In genomic region chr12:131229426-131230339, GRCh38 we compare ENCODE assay signal across 15 cellular contexts.
A peak's percentile ranks its signal among the peaks of the same experiment; 100 is the strongest.
DNase-seq lines count a peak whose midpoint lies in the region; ATAC-seq, FAIRE-seq and TF ChIP-seq lines count a peak whose summit lies in the region.
"Had no signal": no experiment of that assay in that cellular context is flagged by ENCODE, and none has a peak within 500 bp of the region (broad histone marks: within the 10 kb centered on the region; RNA-seq: fewer than 3 reads in every experiment).

No MANE protein-coding gene starts in this region.

- H3K4me3 ChIP-seq in HUES48 (ENCODE audit: low read depth, low read length) (no peak overlapping the region), iPS-20b (ENCODE audit: low read length) (peak overlapping the region; percentile 39; the same call in 1 of the 2 replicates), skeletal muscle tissue (ENCODE audit: low read length in 3 of 3) (no peak overlapping the region)
- H3K4me3 ChIP-seq: skin epidermis had no signal

- peak; percentile 89 for DNase-seq in UCSD-AML1 (lab: John Stamatoyannopoulos, UW; ENCODE audit: unreplicated experiment)
- DNase-seq in H54 (ENCODE audit: insufficient read length, low spot score), result no peak
- DNase-seq: activated CD4-positive, alpha-beta T cell treated with anti-CD3 and anti-CD28 coated beads for 48 hours; activated gamma-delta T cell treated with Interleukin-2 at 50 U/mL for 16 hours; DMS153; foreskin fibroblast; midbrain; NCI-H187; SHP77 had no signal

- no peak for TF ChIP-seq POLR2A in H54 (IDR thresholded peaks at IDR 0.05; ENCODE audit: low read depth, low read length)

- H3K9ac ChIP-seq in HUES48 (ENCODE audit: low read depth, low read length) (no peak overlapping the region), iPS-20b (ENCODE audit: low read depth, low read length) (0 out of 2 replicates have a peak overlapping the region, but pooled peaks have one; percentile 31), skeletal muscle tissue (ENCODE audit: low read depth in 1 of 3, low read length in 3 of 3) (no peak overlapping the region)

- H3K27ac ChIP-seq in HUES48 (ENCODE audit: low read depth, low read length), result peak overlapping the region; percentile 79
- H3K27ac ChIP-seq in iPS-20b (ENCODE audit: low read length), result peak overlapping the region; percentile 37
- peak overlapping the region; percentile 58 for H3K27ac ChIP-seq in skeletal muscle tissue (ENCODE audit: low read depth, low read length)

- ATAC-seq in HG03097 (IDR thresholded peaks at IDR 0.05; ENCODE audit: low FRiP score, unreplicated experiment) (no peak), GM21367 (IDR thresholded peaks at IDR 0.05; ENCODE audit: unreplicated experiment) (no peak)

- H3K36me3 ChIP-seq in HUES48 (ENCODE audit: control insufficient read depth, insufficient read depth, low read length) (no peaks in the 10 kb centered on the region), iPS-20b (ENCODE audit: insufficient read depth, low read depth, low read length) (no peaks in the 10 kb centered on the region), skeletal muscle tissue (ENCODE audit: control insufficient read depth in 3 of 3, insufficient read depth in 3 of 3, low read length in 3 of 3) (no peaks in the 10 kb centered on the region)

- H3K27me3 ChIP-seq in HUES48 (ENCODE audit: control insufficient read depth, insufficient read depth, low read length), result no peaks in the 10 kb centered on the region
- no peaks in the 10 kb centered on the region for H3K27me3 ChIP-seq in iPS-20b (ENCODE audit: insufficient read depth, low read length)
- peaks cover 0 to 10% (median 0%) of the 10 kb centered on the region in 3 donors for H3K27me3 ChIP-seq in skeletal muscle tissue (ENCODE audit: control insufficient read depth in 3 of 3, insufficient read depth in 3 of 3, low read length in 3 of 3)

- FAIRE-seq in H54 (lab: Jason Lieb, UNC), result no peak

- peaks cover 16% of the 10 kb centered on the region for H3K4me1 ChIP-seq in HUES48 (ENCODE audit: control insufficient read depth, insufficient read depth, low read length)
- H3K4me1 ChIP-seq in iPS-20b (ENCODE audit: insufficient read depth, low read length), result peaks cover 9% of the 10 kb centered on the region; the same call in 1 of the 2 replicates
- H3K4me1 ChIP-seq in skeletal muscle tissue (ENCODE audit: control insufficient read depth in 3 of 3, insufficient read depth in 3 of 3, low read length in 3 of 3), result peaks cover 0 to 5% (median 2%) of the 10 kb centered on the region in 3 donors

- H3K9me3 ChIP-seq in HUES48 (ENCODE audit: control insufficient read depth, insufficient read depth, low read length) (no peaks in the 10 kb centered on the region; the same call in 1 of the 2 replicates), iPS-20b (ENCODE audit: insufficient read depth, low read depth, low read length) (peaks cover 7% of the 10 kb centered on the region; the same call in 1 of the 2 replicates), skeletal muscle tissue (ENCODE audit: control insufficient read depth in 3 of 3, low read length in 3 of 3) (peaks cover 0 to 4% (median 4%) of the 10 kb centered on the region in 3 donors)
